ENCODE assay signal across 15 cellular contexts in genomic region chr4:156118821-156119220, GRCh38.
DNase-seq lines count a peak whose midpoint lies in the region; TF ChIP-seq lines count a peak whose summit lies in the region.
"Had no signal": no experiment of that assay in that cellular context is flagged by ENCODE, and none has a peak within 500 bp of the region (broad histone marks: within the 10 kb centered on the region; RNA-seq: fewer than 3 reads in every experiment).

No MANE protein-coding gene starts in this region.

- no peak overlapping the region for H3K4me3 Mint-ChIP-seq in neural progenitor cell
- H3K4me3 Mint-ChIP-seq: CD14-positive monocyte; CD4-positive, alpha-beta memory T cell had no signal

- no peak overlapping the region for H3K4me3 ChIP-seq in neural progenitor cell
- no peak overlapping the region for H3K4me3 ChIP-seq in stomach
- H3K4me3 ChIP-seq: BLaER1 had no signal

- H3K4me1 Mint-ChIP-seq in neural progenitor cell: no peaks in the 10 kb centered on the region
- H3K4me1 Mint-ChIP-seq: CD14-positive monocyte; CD4-positive, alpha-beta memory T cell had no signal

- H3K27me3 ChIP-seq in neural progenitor cell: no peaks in the 10 kb centered on the region
- no peaks in the 10 kb centered on the region for H3K27me3 ChIP-seq in stomach
- H3K27me3 ChIP-seq: BLaER1 had no signal

- H3K9me3 Mint-ChIP-seq in neural progenitor cell: peaks cover 3% of the 10 kb centered on the region

- peaks cover 2% of the 10 kb centered on the region for H3K27me3 Mint-ChIP-seq in neural progenitor cell (ENCODE audit: insufficient read depth, low read depth)

- H3K36me3 ChIP-seq in neural progenitor cell: no peaks in the 10 kb centered on the region
- H3K36me3 ChIP-seq in stomach: no peaks in the 10 kb centered on the region
- H3K36me3 ChIP-seq: BLaER1 had no signal

- peak overlapping the region; percentile 38 for H2AFZ ChIP-seq in neural progenitor cell (replicated peaks)

- no peaks in the 10 kb centered on the region for H3F3A ChIP-seq in neural progenitor cell (ENCODE audit: low read depth)

- H3K4me2 ChIP-seq in neural progenitor cell: no peak overlapping the region
- H3K4me2 ChIP-seq: BLaER1 had no signal

- DNase-seq in G401 (ENCODE audit: low spot score) (peak; percentile 51), HCEC 1CT (peak; percentile 10), cerebellar cortex (ENCODE audit: low spot score) (peak; percentile 73), neural progenitor cell (ENCODE audit: low spot score) (no peak), NCI-H1105 treated with DMSO at 0.1 percent for 48 hours (lab: John Stamatoyannopoulos, UW) (no peak), stomach (no peak), OCI-M2 (lab: John Stamatoyannopoulos, UW; ENCODE audit: unreplicated experiment) (no peak)
- DNase-seq: 8988T; Calu3; CD4-positive, alpha-beta memory T cell; DMS79 treated with DMSO at 0.1 percent for 48 hours; GOT3; H7 had no signal

- in situ Hi-C loops in G401 (cut with HindIII; ENCODE audit: low sequenced_read_pairs): no loop called here

- H4K20me1 ChIP-seq in neural progenitor cell (ENCODE audit: low read depth): no peaks in the 10 kb centered on the region
- H4K20me1 ChIP-seq: BLaER1 had no signal

- no peak overlapping the region for H3K27ac Mint-ChIP-seq in neural progenitor cell
- H3K27ac Mint-ChIP-seq: CD14-positive monocyte; CD4-positive, alpha-beta memory T cell had no signal

- H3K36me3 Mint-ChIP-seq in neural progenitor cell: no peaks in the 10 kb centered on the region
- H3K36me3 Mint-ChIP-seq: CD14-positive monocyte; CD4-positive, alpha-beta memory T cell had no signal

- H3K9me3 ChIP-seq in neural progenitor cell (ENCODE audit: low read depth): no peaks in the 10 kb centered on the region
- no peaks in the 10 kb centered on the region for H3K9me3 ChIP-seq in stomach
- H3K9me3 ChIP-seq: BLaER1 had no signal

- H3K4me1 ChIP-seq in neural progenitor cell: no peaks in the 10 kb centered on the region
- H3K4me1 ChIP-seq in stomach: no peaks in the 10 kb centered on the region
- H3K4me1 ChIP-seq: BLaER1 had no signal

- TF ChIP-seq CTCF in neural progenitor cell (IDR thresholded peaks at IDR 0.05): no peak
- no peak for TF ChIP-seq CTCF in stomach (IDR thresholded peaks at IDR 0.05)

- H3K27ac ChIP-seq in neural progenitor cell: no peak overlapping the region
- H3K27ac ChIP-seq in stomach: no peak overlapping the region
- H3K27ac ChIP-seq: BLaER1 had no signal

- no peak for TF ChIP-seq POLR2A in stomach (IDR thresholded peaks at IDR 0.05)

- no peaks in the 10 kb centered on the region for H3K79me2 ChIP-seq in neural progenitor cell (ENCODE audit: low read depth)

- 73 to 90% (median 89%) methylated on average over 1 of the region's 1 CpG for WGBS in stomach, 5 donors

- no peak for TF ChIP-seq EP300 in stomach (IDR thresholded peaks at IDR 0.05)

- no peak overlapping the region for H3K9ac ChIP-seq in neural progenitor cell
- H3K9ac ChIP-seq: BLaER1 had no signal

- intact Hi-C loops in stomach (cut with DNase I; ENCODE audit: low total_unique reads): no loop called here

Comparison
In these comparisons a context has a peak if more than half of its experiments do, and no peak if none do; other contexts are left out.
1. DNase-seq: peak in G401 (single experiment), HCEC 1CT (single experiment) and cerebellar cortex (single experiment); none in neural progenitor cell (single experiment), NCI-H1105 treated with DMSO at 0.1 percent for 48 hours (single experiment), stomach (single experiment) and OCI-M2 (single experiment).